ENCODE assay signal across 25 cellular contexts in genomic region chr3:140602781-140603180, GRCh38.
"Had no signal": no experiment of that assay in that cellular context is flagged by ENCODE, and none has a peak within 500 bp of the region (broad histone marks: within the 10 kb centered on the region; RNA-seq: fewer than 3 reads in every experiment).

No MANE protein-coding gene starts in this region.

- H3K27me3 ChIP-seq: ascending aorta, brain microvascular endothelial cell, gastrocnemius medialis, heart left ventricle, sigmoid colon, vagina had no signal

- H3K27me3 Mint-ChIP-seq: activated naive CD4-positive, alpha-beta T cell treated with anti-CD3 and anti-CD28 coated beads, Interleukin-2, amount 50 U/mL, for 24 hours; type B pancreatic cell had no signal

- H3K27ac ChIP-seq: ascending aorta, brain microvascular endothelial cell, gastrocnemius medialis, heart left ventricle, lower lobe of right lung, sigmoid colon, thoracic aorta, vagina had no signal

- H3K27ac Mint-ChIP-seq: activated CD8-positive, alpha-beta T cell treated with anti-CD3 and anti-CD28 coated beads, Interleukin-2, amount 10 ng/mL, durations not matched to agents 7 days and 5 days; activated naive CD4-positive, alpha-beta T cell treated with anti-CD3 and anti-CD28 coated beads, Interleukin-2, amount 50 U/mL, for 24 hours; activated T-helper 1 cell treated with anti-CD3 and anti-CD28 coated beads, Interleukin-12 subunit alpha, Interleukin-12 subunit beta, Interleukin-2, Interleukin-4 antibody, amounts not matched to agents 30 ng/mL and 10 ng/mL and 1 ng/mL, durations not matched to agents 14 hours and 24 hours and 36 hours; naive B cell; type B pancreatic cell had no signal

- H3K9me3 Mint-ChIP-seq: activated naive CD4-positive, alpha-beta T cell treated with anti-CD3 and anti-CD28 coated beads, Interleukin-2, amount 50 U/mL, for 24 hours; activated T-helper 1 cell treated with anti-CD3 and anti-CD28 coated beads, Interleukin-12 subunit alpha, Interleukin-12 subunit beta, Interleukin-2, Interleukin-4 antibody, amounts not matched to agents 30 ng/mL and 10 ng/mL and 1 ng/mL, durations not matched to agents 14 hours and 24 hours and 36 hours had no signal

- H3K4me3 Mint-ChIP-seq: activated CD8-positive, alpha-beta T cell treated with anti-CD3 and anti-CD28 coated beads, Interleukin-2, amount 10 ng/mL, durations not matched to agents 7 days and 5 days; activated naive CD4-positive, alpha-beta T cell treated with anti-CD3 and anti-CD28 coated beads, Interleukin-2, amount 50 U/mL, for 24 hours; activated T-helper 1 cell treated with anti-CD3 and anti-CD28 coated beads, Interleukin-12 subunit alpha, Interleukin-12 subunit beta, Interleukin-2, Interleukin-4 antibody, amounts not matched to agents 30 ng/mL and 10 ng/mL and 1 ng/mL, durations not matched to agents 14 hours and 24 hours and 36 hours; naive B cell; neural crest cell; type B pancreatic cell had no signal

- H3K4me1 Mint-ChIP-seq: activated naive CD4-positive, alpha-beta T cell treated with anti-CD3 and anti-CD28 coated beads, Interleukin-2, amount 50 U/mL, for 24 hours; naive B cell; neural crest cell had no signal

- H3K9me3 ChIP-seq: ascending aorta, gastrocnemius medialis, lower lobe of right lung, thoracic aorta, vagina had no signal

- H3K4me3 ChIP-seq: ascending aorta, gastrocnemius medialis, heart left ventricle, lower lobe of right lung, sigmoid colon, thoracic aorta, vagina had no signal

- H3K4me1 ChIP-seq: ascending aorta, gastrocnemius medialis, lower lobe of right lung, sigmoid colon, vagina had no signal

- H3K36me3 ChIP-seq: ascending aorta, brain microvascular endothelial cell, gastrocnemius medialis, heart left ventricle, lower lobe of right lung, sigmoid colon, thoracic aorta, vagina had no signal

- H3K36me3 Mint-ChIP-seq: activated naive CD4-positive, alpha-beta T cell treated with anti-CD3 and anti-CD28 coated beads, Interleukin-2, amount 50 U/mL, for 24 hours; naive B cell; type B pancreatic cell had no signal

- DNase-seq: activated CD4-positive, alpha-beta T cell treated with anti-CD3 and anti-CD28 coated beads for 1 hour; activated CD4-positive, alpha-beta T cell treated with anti-CD3 and anti-CD28 coated beads, Interleukin-2, amount 50 U/mL, for 1 hour; activated CD8-positive, alpha-beta T cell treated with anti-CD3 and anti-CD28 coated beads, Interleukin-2, amount 10 ng/mL, durations not matched to agents 7 days and 5 days; activated gamma-delta T cell; brain microvascular endothelial cell; central memory CD4-positive, alpha-beta T cell; dermis blood vessel endothelial cell; effector CD8-positive, alpha-beta T cell; gastrocnemius medialis; heart left ventricle; lower lobe of right lung; naive B cell; occipital lobe; sigmoid colon; stimulated activated CD4-positive, alpha-beta T cell treated with anti-CD3 and anti-CD28 coated beads, Interleukin-4, amount 100 ng/mL, for 1 hour; stimulated activated naive CD4-positive, alpha-beta T cell treated with Interleukin-2 at 50 U/mL for 16 hours had no signal

- ATAC-seq: activated CD8-positive, alpha-beta T cell treated with anti-CD3 and anti-CD28 coated beads, Interleukin-2, amount 10 ng/mL, durations not matched to agents 7 days and 5 days; esophagus mucosa; gastrocnemius medialis; heart left ventricle; left lobe of liver; lower lobe of right lung had no signal
